Comparison of ENCODE assay signal across 23 cellular contexts in the genomic region with DNA sequence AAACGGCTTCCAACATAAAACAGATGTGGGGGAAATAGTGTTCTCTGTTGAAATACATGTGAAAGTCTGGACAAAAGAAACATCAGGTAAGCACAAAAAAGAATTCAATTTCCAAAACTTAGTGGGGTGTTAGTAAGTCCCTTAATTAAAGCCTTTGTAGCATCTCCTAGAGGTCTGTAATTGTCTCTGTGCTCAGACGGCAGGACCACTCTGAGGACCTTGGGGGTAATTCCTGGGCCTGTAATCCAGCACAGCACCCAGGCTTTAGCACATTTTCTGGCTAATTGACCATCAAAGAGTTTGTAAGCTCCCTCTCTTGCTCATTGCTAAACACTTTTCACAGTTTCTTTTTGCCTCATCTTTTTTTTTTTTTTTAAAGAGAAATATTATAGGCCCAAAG.
DNase-seq lines count a peak whose midpoint lies in the region; ATAC-seq and TF ChIP-seq lines count a peak whose summit lies in the region.
"Had no signal": no experiment of that assay in that cellular context is flagged by ENCODE, and none has a peak within 500 bp of the region (broad histone marks: within the 10 kb centered on the region; RNA-seq: fewer than 3 reads in every experiment).

No MANE protein-coding gene starts in this region.

- no peak overlapping the region for H4K8ac ChIP-seq in mesenchymal stem cell (ENCODE audit: low read length)

- H3K9ac ChIP-seq in KMS-11 (no peak overlapping the region), SK-N-MC (ENCODE audit: insufficient read length) (no peak overlapping the region), mesenchymal stem cell (ENCODE audit: low read length) (no peak overlapping the region)
- H3K9ac ChIP-seq: BLaER1 treated with 17β-estradiol and CSF1 and Interleukin-3, amounts not matched to agents 10 nM and 100 nM; GM23248 had no signal

- TF ChIP-seq CTCF in CD8-positive, alpha-beta T cell (IDR thresholded peaks at IDR 0.05), result no peak
- no peak for TF ChIP-seq CTCF in KMS-11 (conservative IDR thresholded peaks at IDR 0.05; ENCODE audit: low read depth, low read length)

- no peaks in the 10 kb centered on the region for H3K36me3 ChIP-seq in CD8-positive, alpha-beta T cell (ENCODE audit: insufficient read depth, low read length)
- H3K36me3 ChIP-seq in KMS-11 (ENCODE audit: insufficient read depth) (no peaks in the 10 kb centered on the region), SK-N-MC (ENCODE audit: insufficient read depth, low read length) (peaks cover 40% of the 10 kb centered on the region), mesenchymal stem cell (ENCODE audit: control insufficient read depth in 1 of 2, insufficient read depth in 2 of 2, low read depth in 1 of 2, low read length in 2 of 2) (peaks cover 5 to 29% of the 10 kb centered on the region in 2 experiments)

- peak overlapping the region; percentile 49 for H2BK120ac ChIP-seq in mesenchymal stem cell (ENCODE audit: low read depth, low read length)

- no peak overlapping the region for H3K27ac ChIP-seq in CD8-positive, alpha-beta T cell (ENCODE audit: low read depth, low read length)
- H3K27ac ChIP-seq in KMS-11 (peak overlapping the region; percentile 94; the same call in 1 of the 2 replicates), SK-N-MC (peak overlapping the region; percentile 89; the same call in 1 of the 2 replicates), mesenchymal stem cell (ENCODE audit: low read length, poor library complexity, severe bottlenecking) (no peak overlapping the region)
- H3K27ac ChIP-seq: A549; BLaER1 treated with 17β-estradiol and CSF1 and Interleukin-3, amounts not matched to agents 10 nM and 100 nM; GM23248 had no signal

- peak overlapping the region in 1 of 2 experiments; percentile 33 for H3K18ac ChIP-seq in mesenchymal stem cell (ENCODE audit: low read depth in 1 of 2, low read length in 2 of 2)

- peaks cover 19% of the 10 kb centered on the region for H3K79me1 ChIP-seq in mesenchymal stem cell (replicated peaks; ENCODE audit: low read length, poor library complexity, severe bottlenecking)

- H4K20me1 ChIP-seq in KMS-11 (ENCODE audit: insufficient read depth), result peaks cover 4% of the 10 kb centered on the region; the same call in 1 of the 2 replicates

- H3K79me2 ChIP-seq in KMS-11 (ENCODE audit: insufficient read depth, low read depth), result peaks cover 50% of the 10 kb centered on the region

- no peak overlapping the region for H3K4me3 Mint-ChIP-seq in CD8-positive, alpha-beta T cell
- H3K4me3 Mint-ChIP-seq: CD14-positive monocyte; CD4-positive, alpha-beta T cell; H9 had no signal

- no peaks in the 10 kb centered on the region for H3K4me1 Mint-ChIP-seq in CD8-positive, alpha-beta T cell (ENCODE audit: low read depth)

- H3K4me2 ChIP-seq in KMS-11 (peak overlapping the region; percentile 55; the same call in 1 of the 2 replicates), mesenchymal stem cell (ENCODE audit: low read length, poor library complexity, severe bottlenecking) (no peak overlapping the region)
- H3K4me2 ChIP-seq: A549; BLaER1 treated with 17β-estradiol and CSF1 and Interleukin-3, amounts not matched to agents 10 nM and 100 nM had no signal

- no peak overlapping the region for H3K14ac ChIP-seq in mesenchymal stem cell (ENCODE audit: low read length in 2 of 2)

- no peak for ATAC-seq in CD8-positive, alpha-beta T cell
- ATAC-seq: A549, HCT116 had no signal

- POLR2A ChIA-PET in CD8-positive, alpha-beta T cell (lab: Charles Lee), result no interaction called here

- intact Hi-C loops in CD8-positive, alpha-beta T cell (cut with DNase I, micrococcal nuclease), result no loop called here
- intact Hi-C loops in posterior vena cava (cut with DNase I), result no loop called here

- H3K9me3 Mint-ChIP-seq in CD8-positive, alpha-beta T cell, result no peaks in the 10 kb centered on the region
- H3K9me3 Mint-ChIP-seq: CD14-positive monocyte; CD4-positive, alpha-beta T cell; H9 had no signal

- H3K9me3 ChIP-seq in CD8-positive, alpha-beta T cell (ENCODE audit: low read length), result no peaks in the 10 kb centered on the region
- no peaks in the 10 kb centered on the region for H3K9me3 ChIP-seq in SK-N-MC (ENCODE audit: low read depth, low read length)
- no peaks in the 10 kb centered on the region for H3K9me3 ChIP-seq in mesenchymal stem cell (ENCODE audit: control insufficient read depth, low read length)
- H3K9me3 ChIP-seq: A549; BE2C; BLaER1 treated with 17β-estradiol and CSF1 and Interleukin-3, amounts not matched to agents 10 nM and 100 nM had no signal

- H2AFZ ChIP-seq in KMS-11 (ENCODE audit: low read depth) (no peak overlapping the region), mesenchymal stem cell (ENCODE audit: low read depth, low read length) (no peak overlapping the region)
- H2AFZ ChIP-seq: GM23248 had no signal

- H2AK5ac ChIP-seq in mesenchymal stem cell (ENCODE audit: low read length, severe bottlenecking), result no peak overlapping the region

- H3K27ac Mint-ChIP-seq in CD8-positive, alpha-beta T cell, result peak overlapping the region; percentile 12
- H3K27ac Mint-ChIP-seq: CD14-positive monocyte; CD4-positive, alpha-beta T cell; H9 had no signal

- H3K27me3 ChIP-seq in CD8-positive, alpha-beta T cell (ENCODE audit: insufficient read depth, low read length), result no peaks in the 10 kb centered on the region
- H3K27me3 ChIP-seq in KMS-11 (ENCODE audit: insufficient read depth, low read depth), result no peaks in the 10 kb centered on the region
- no peaks in the 10 kb centered on the region for H3K27me3 ChIP-seq in mesenchymal stem cell (ENCODE audit: control insufficient read depth in 1 of 2, insufficient read depth in 1 of 2, low read length in 2 of 2)
- H3K27me3 ChIP-seq: BE2C; BLaER1 treated with 17β-estradiol and CSF1 and Interleukin-3, amounts not matched to agents 10 nM and 100 nM had no signal

- H2BK12ac ChIP-seq in mesenchymal stem cell (ENCODE audit: low read length in 2 of 2), result peak overlapping the region in 1 of 2 experiments; percentile 63

- H3K4ac ChIP-seq in mesenchymal stem cell (ENCODE audit: low read depth in 1 of 2, low read length in 2 of 2), result no peak overlapping the region

- no peaks in the 10 kb centered on the region for H3K27me3 Mint-ChIP-seq in CD8-positive, alpha-beta T cell (ENCODE audit: low read depth)
- H3K27me3 Mint-ChIP-seq: CD4-positive, alpha-beta T cell had no signal

- no peak overlapping the region for H3K4me3 ChIP-seq in CD8-positive, alpha-beta T cell (ENCODE audit: low read depth, low read length)
- H3K4me3 ChIP-seq in KMS-11 (IDR thresholded peaks at IDR 0.05; ENCODE audit: insufficient read depth, low read depth, low read length) (no peak overlapping the region), SK-N-MC (no peak overlapping the region), mesenchymal stem cell (ENCODE audit: insufficient read depth in 1 of 2, low read depth in 1 of 2, low read length in 2 of 2) (no peak overlapping the region)
- H3K4me3 ChIP-seq: A549; BLaER1 treated with 17β-estradiol and CSF1 and Interleukin-3, amounts not matched to agents 10 nM and 100 nM; GM23248 had no signal

- no peaks in the 10 kb centered on the region for H3K4me1 ChIP-seq in CD8-positive, alpha-beta T cell (ENCODE audit: insufficient read depth, low read length)
- peaks cover 84% of the 10 kb centered on the region for H3K4me1 ChIP-seq in KMS-11 (ENCODE audit: low read depth, poor library complexity, severe bottlenecking)
- peaks cover 2% of the 10 kb centered on the region for H3K4me1 ChIP-seq in mesenchymal stem cell (ENCODE audit: control insufficient read depth, insufficient read depth, low read depth, low read length)
- H3K4me1 ChIP-seq: BE2C had no signal

- peaks cover 74% of the 10 kb centered on the region for H3K36me3 Mint-ChIP-seq in CD8-positive, alpha-beta T cell

- no peak overlapping the region for H3K23ac ChIP-seq in mesenchymal stem cell (ENCODE audit: low read length in 2 of 2)

- no peak overlapping the region for H2BK5ac ChIP-seq in mesenchymal stem cell (ENCODE audit: low read depth, low read length, poor library complexity, severe bottlenecking)

- 94% methylated on average over 1 of the region's 2 CpGs for WGBS in mesenchymal stem cell

- DNase-seq in CD8-positive, alpha-beta T cell, result no peak
- DNase-seq in SK-N-MC (ENCODE audit: low read depth, low spot score) (no peak), mesenchymal stem cell (no peak), NOMO-1 treated with dmso at 0.1 percent for 144 hours (lab: John Stamatoyannopoulos, UW; ENCODE audit: unreplicated experiment) (no peak), NCI-H2171 treated with DMSO at 0.1 percent for 48 hours (lab: John Stamatoyannopoulos, UW) (no peak), posterior vena cava (ENCODE audit: low spot score) (no peak)
- DNase-seq: 8988T; ACHN; AML-193; BE2C; Calu3; CD4-positive, alpha-beta T cell; COR-L47; DMS53; DMS79 treated with DMSO at 0.1 percent for 48 hours; GF-D8; GM23248; H9 had no signal

- H2BK15ac ChIP-seq in mesenchymal stem cell (ENCODE audit: low read depth, poor library complexity, severe bottlenecking), result no peak overlapping the region

- CTCF ChIA-PET in CD8-positive, alpha-beta T cell (lab: Charles Lee), result no interaction called here

- H4K91ac ChIP-seq in mesenchymal stem cell (ENCODE audit: low read length), result no peak overlapping the region

Comparison
In these comparisons a context has a peak if more than half of its experiments do, and no peak if none do; other contexts are left out.
1. H3K27ac ChIP-seq: peak in KMS-11 (single experiment) and SK-N-MC (single experiment); none in CD8-positive, alpha-beta T cell (single experiment) and mesenchymal stem cell (single experiment).